Comparison of ENCODE assay signal across 1 cellular context in genomic region chr1:46036894-46037596, GRCh38.
A peak's percentile ranks its signal among the peaks of the same experiment; 100 is the strongest.
TF ChIP-seq lines count a peak whose summit lies in the region.

No MANE protein-coding gene starts in this region.

TF ChIP-seq in HEK293, 187 proteins besides CTCF, POLR2A, EP300 and RAD21 (continued from another document):
- TF ChIP-seq EGR2 (tag by site-specific recombination; IDR thresholded peaks at IDR 0.05; ENCODE audit: low read depth), result peak; percentile 76
- 0 out of 2 replicates have a peak, but pooled peaks have one; percentile 33 for TF ChIP-seq ZBTB8A (tag by site-specific recombination; IDR thresholded peaks at IDR 0.05)
- peak; percentile 84 for TF ChIP-seq ZFHX2 (tag by site-specific recombination; conservative IDR thresholded peaks at IDR 0.05)
- peak; percentile 63 for TF ChIP-seq ZBTB48 (tag by site-specific recombination; IDR thresholded peaks at IDR 0.05)
- peak; percentile 50; the same call in 1 of the 2 replicates for TF ChIP-seq ZNF76 (tag by site-specific recombination; IDR thresholded peaks at IDR 0.05; ENCODE audit: borderline replicate concordance, low read depth)
- TF ChIP-seq KLF1 (tag by site-specific recombination; IDR thresholded peaks at IDR 0.05), result no peak
- 0 out of 2 replicates have a peak, but pooled peaks have one; percentile 13 for TF ChIP-seq ZNF629 (tag by site-specific recombination; IDR thresholded peaks at IDR 0.05)
- no peak for TF ChIP-seq ZNF747 (tag by site-specific recombination; IDR thresholded peaks at IDR 0.05)
- peak; percentile 92 for TF ChIP-seq ZNF2 (tag by site-specific recombination; IDR thresholded peaks at IDR 0.05)
- peak; percentile 79; the same call in 1 of the 2 replicates for TF ChIP-seq ZNF391 (tag by site-specific recombination; IDR thresholded peaks at IDR 0.05; ENCODE audit: borderline replicate concordance, low read depth)
- peak; percentile 83 for TF ChIP-seq ZSCAN30 (tag by site-specific recombination; IDR thresholded peaks at IDR 0.05)
- TF ChIP-seq, protein P1, sequence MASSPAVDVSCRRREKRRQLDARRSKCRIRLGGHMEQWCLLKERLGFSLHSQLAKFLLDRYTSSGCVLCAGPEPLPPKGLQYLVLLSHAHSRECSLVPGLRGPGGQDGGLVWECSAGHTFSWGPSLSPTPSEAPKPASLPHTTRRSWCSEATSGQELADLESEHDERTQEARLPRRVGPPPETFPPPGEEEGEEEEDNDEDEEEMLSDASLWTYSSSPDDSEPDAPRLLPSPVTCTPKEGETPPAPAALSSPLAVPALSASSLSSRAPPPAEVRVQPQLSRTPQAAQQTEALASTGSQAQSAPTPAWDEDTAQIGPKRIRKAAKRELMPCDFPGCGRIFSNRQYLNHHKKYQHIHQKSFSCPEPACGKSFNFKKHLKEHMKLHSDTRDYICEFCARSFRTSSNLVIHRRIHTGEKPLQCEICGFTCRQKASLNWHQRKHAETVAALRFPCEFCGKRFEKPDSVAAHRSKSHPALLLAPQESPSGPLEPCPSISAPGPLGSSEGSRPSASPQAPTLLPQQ (tag by site-specific recombination; IDR thresholded peaks at IDR 0.05), result peak; percentile 19; the same call in 1 of the 2 replicates
- TF ChIP-seq ZNF561 (tag by site-specific recombination; IDR thresholded peaks at IDR 0.05; ENCODE audit: borderline replicate concordance), result peak; percentile 27; the same call in 1 of the 2 replicates
- no peak for TF ChIP-seq ZBTB21 (tag by site-specific recombination; IDR thresholded peaks at IDR 0.05)
- TF ChIP-seq ZNF354C (tag by site-specific recombination; IDR thresholded peaks at IDR 0.05; ENCODE audit: borderline replicate concordance, low read depth), result no peak
- no peak for TF ChIP-seq SCRT1 (tag by site-specific recombination; IDR thresholded peaks at IDR 0.05; ENCODE audit: borderline replicate concordance)
- no peak for TF ChIP-seq ZNF274 (IDR thresholded peaks at IDR 0.05; ENCODE audit: low read length)
- TF ChIP-seq ZNF274 (tag by site-specific recombination; IDR thresholded peaks at IDR 0.05; ENCODE audit: borderline replicate concordance), result no peak
- peak; percentile 59 for TF ChIP-seq ZNF366 (tag by site-specific recombination; conservative IDR thresholded peaks at IDR 0.05)
- TF ChIP-seq ZNF324 (tag by site-specific recombination; IDR thresholded peaks at IDR 0.05), result no peak
- TF ChIP-seq ZNF704 (tag by site-specific recombination; IDR thresholded peaks at IDR 0.05), result no peak
- no peak for TF ChIP-seq ZBTB26 (tag by site-specific recombination; optimal IDR thresholded peaks at IDR 0.05)
- TF ChIP-seq, protein P2, sequence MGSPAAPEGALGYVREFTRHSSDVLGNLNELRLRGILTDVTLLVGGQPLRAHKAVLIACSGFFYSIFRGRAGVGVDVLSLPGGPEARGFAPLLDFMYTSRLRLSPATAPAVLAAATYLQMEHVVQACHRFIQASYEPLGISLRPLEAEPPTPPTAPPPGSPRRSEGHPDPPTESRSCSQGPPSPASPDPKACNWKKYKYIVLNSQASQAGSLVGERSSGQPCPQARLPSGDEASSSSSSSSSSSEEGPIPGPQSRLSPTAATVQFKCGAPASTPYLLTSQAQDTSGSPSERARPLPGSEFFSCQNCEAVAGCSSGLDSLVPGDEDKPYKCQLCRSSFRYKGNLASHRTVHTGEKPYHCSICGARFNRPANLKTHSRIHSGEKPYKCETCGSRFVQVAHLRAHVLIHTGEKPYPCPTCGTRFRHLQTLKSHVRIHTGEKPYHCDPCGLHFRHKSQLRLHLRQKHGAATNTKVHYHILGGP (tag by site-specific recombination; IDR thresholded peaks at IDR 0.05), result no peak
- peak; percentile 76 for TF ChIP-seq ZBTB17 (tag by site-specific recombination; IDR thresholded peaks at IDR 0.05)
- no peak for TF ChIP-seq SCRT2 (tag by site-specific recombination; IDR thresholded peaks at IDR 0.05)
- TF ChIP-seq ZNF138 (tag by site-specific recombination; IDR thresholded peaks at IDR 0.05; ENCODE audit: borderline replicate concordance), result no peak
